In genomic region chr19:28697308-28697707, GRCh38 we compare ENCODE assay signal across 23 cellular contexts.
DNase-seq lines count a peak whose midpoint lies in the region; ATAC-seq, FAIRE-seq and TF ChIP-seq lines count a peak whose summit lies in the region.
"Had no signal": no experiment of that assay in that cellular context is flagged by ENCODE, and none has a peak within 500 bp of the region (broad histone marks: within the 10 kb centered on the region; RNA-seq: fewer than 3 reads in every experiment).

No MANE protein-coding gene starts in this region.

- no peak overlapping the region for H3K27ac ChIP-seq in pancreas
- H3K27ac ChIP-seq: BLaER1 treated with 17β-estradiol and CSF1 and Interleukin-3, amounts not matched to agents 10 nM and 100 nM had no signal

- peak; percentile 70 for FAIRE-seq in G401.6 (lab: Jason Lieb, UNC)
- FAIRE-seq in colon (lab: Jason Lieb, UNC) = peak; percentile 5
- FAIRE-seq in islet of Langerhans (lab: Jason Lieb, UNC) = peak; percentile 9
- FAIRE-seq in pancreas (lab: Jason Lieb, UNC) = peak; percentile 20
- FAIRE-seq: GM12891, GM18507, H1 had no signal

- no peaks in the 10 kb centered on the region for H3K9me3 ChIP-seq in pancreas
- H3K9me3 ChIP-seq: BE2C had no signal

- H3K4me1 Mint-ChIP-seq in stimulated activated naive B cell treated with anti-CD40 and anti-IgM and Interleukin-4, amounts not matched to agents 10 μg/mL and 1 μg/mL and 100 μg/mL, for 72 hours = no peaks in the 10 kb centered on the region
- H3K4me1 Mint-ChIP-seq: CD14-positive monocyte; CD8-positive, alpha-beta memory T cell had no signal

- H3K27me3 ChIP-seq in pancreas = peaks cover 0 to 5% (median 2%) of the 10 kb centered on the region in 4 donors
- H3K27me3 ChIP-seq: BE2C; BLaER1 treated with 17β-estradiol and CSF1 and Interleukin-3, amounts not matched to agents 10 nM and 100 nM had no signal

- intact Hi-C loops in pancreas (cut with DNase I) = no loop called here

- H3K4me3 Mint-ChIP-seq in stimulated activated naive B cell treated with anti-CD40 and anti-IgM and Interleukin-4, amounts not matched to agents 10 μg/mL and 1 μg/mL and 100 μg/mL, for 72 hours = no peak overlapping the region
- H3K4me3 Mint-ChIP-seq: CD14-positive monocyte; CD4-positive, alpha-beta T cell; CD8-positive, alpha-beta memory T cell had no signal

- H3K4me1 ChIP-seq in pancreas = no peaks in the 10 kb centered on the region
- H3K4me1 ChIP-seq: BE2C; BLaER1 treated with 17β-estradiol and CSF1 and Interleukin-3, amounts not matched to agents 10 nM and 100 nM had no signal

- TF ChIP-seq CTCF in pancreas (IDR thresholded peaks at IDR 0.05) = no peak

- H3K36me3 ChIP-seq in pancreas = no peaks in the 10 kb centered on the region
- H3K36me3 ChIP-seq: BE2C; BLaER1 treated with 17β-estradiol and CSF1 and Interleukin-3, amounts not matched to agents 10 nM and 100 nM had no signal

- WGBS in pancreas, 2 donors = 67 to 69% methylated on average over 1 of the region's 1 CpG

- H3K36me3 Mint-ChIP-seq in stimulated activated naive B cell treated with anti-CD40 and anti-IgM and Interleukin-4, amounts not matched to agents 10 μg/mL and 1 μg/mL and 100 μg/mL, for 72 hours = no peaks in the 10 kb centered on the region
- H3K36me3 Mint-ChIP-seq: CD14-positive monocyte; CD8-positive, alpha-beta memory T cell had no signal

- H3K9me3 Mint-ChIP-seq in stimulated activated naive B cell treated with anti-CD40 and anti-IgM and Interleukin-4, amounts not matched to agents 10 μg/mL and 1 μg/mL and 100 μg/mL, for 72 hours = peaks cover 0 to 2% of the 10 kb centered on the region in 2 donors
- H3K9me3 Mint-ChIP-seq: CD4-positive, alpha-beta T cell had no signal

- DNase-seq in pancreas = no peak
- DNase-seq in stimulated activated naive CD8-positive, alpha-beta T cell treated with anti-CD3 and anti-CD28 coated beads, Interleukin-15, Interleukin-2, amounts not matched to agents 100 U/mL and 50 U/mL, for 24 hours = no peak
- DNase-seq in NCI-H1694 (lab: John Stamatoyannopoulos, UW) = no peak
- DNase-seq in stimulated activated naive B cell treated with anti-CD40 and anti-IgM and Interleukin-4, amounts not matched to agents 10 μg/mL and 1 μg/mL and 100 μg/mL, for 72 hours = no peak
- DNase-seq in islet precursor cell = no peak
- DNase-seq: ACHN; AML-193; BE2C; CD4-positive, alpha-beta T cell; CD8-positive, alpha-beta memory T cell; DMS153; EL; GF-D8; H7; HCEC 1CT had no signal

- H3K4me3 ChIP-seq in pancreas = no peak overlapping the region
- H3K4me3 ChIP-seq: BLaER1 treated with 17β-estradiol and CSF1 and Interleukin-3, amounts not matched to agents 10 nM and 100 nM had no signal

- ATAC-seq in pancreas = no peak
- no peak for ATAC-seq in stimulated activated naive CD8-positive, alpha-beta T cell treated with anti-CD3 and anti-CD28 coated beads, Interleukin-15, Interleukin-2, amounts not matched to agents 100 U/mL and 50 U/mL, for 24 hours
- no peak for ATAC-seq in stimulated activated naive B cell treated with anti-CD40 and anti-IgM and Interleukin-4, amounts not matched to agents 10 μg/mL and 1 μg/mL and 100 μg/mL, for 72 hours (replicated peaks)

- no peak overlapping the region for H3K27ac Mint-ChIP-seq in stimulated activated naive B cell treated with anti-CD40 and anti-IgM and Interleukin-4, amounts not matched to agents 10 μg/mL and 1 μg/mL and 100 μg/mL, for 72 hours
- H3K27ac Mint-ChIP-seq: CD14-positive monocyte; CD4-positive, alpha-beta T cell; CD8-positive, alpha-beta memory T cell had no signal

- peaks cover 0 to 29% of the 10 kb centered on the region in 2 donors for H3K27me3 Mint-ChIP-seq in stimulated activated naive B cell treated with anti-CD40 and anti-IgM and Interleukin-4, amounts not matched to agents 10 μg/mL and 1 μg/mL and 100 μg/mL, for 72 hours
- H3K27me3 Mint-ChIP-seq: CD4-positive, alpha-beta T cell had no signal
